In the genomic region with DNA sequence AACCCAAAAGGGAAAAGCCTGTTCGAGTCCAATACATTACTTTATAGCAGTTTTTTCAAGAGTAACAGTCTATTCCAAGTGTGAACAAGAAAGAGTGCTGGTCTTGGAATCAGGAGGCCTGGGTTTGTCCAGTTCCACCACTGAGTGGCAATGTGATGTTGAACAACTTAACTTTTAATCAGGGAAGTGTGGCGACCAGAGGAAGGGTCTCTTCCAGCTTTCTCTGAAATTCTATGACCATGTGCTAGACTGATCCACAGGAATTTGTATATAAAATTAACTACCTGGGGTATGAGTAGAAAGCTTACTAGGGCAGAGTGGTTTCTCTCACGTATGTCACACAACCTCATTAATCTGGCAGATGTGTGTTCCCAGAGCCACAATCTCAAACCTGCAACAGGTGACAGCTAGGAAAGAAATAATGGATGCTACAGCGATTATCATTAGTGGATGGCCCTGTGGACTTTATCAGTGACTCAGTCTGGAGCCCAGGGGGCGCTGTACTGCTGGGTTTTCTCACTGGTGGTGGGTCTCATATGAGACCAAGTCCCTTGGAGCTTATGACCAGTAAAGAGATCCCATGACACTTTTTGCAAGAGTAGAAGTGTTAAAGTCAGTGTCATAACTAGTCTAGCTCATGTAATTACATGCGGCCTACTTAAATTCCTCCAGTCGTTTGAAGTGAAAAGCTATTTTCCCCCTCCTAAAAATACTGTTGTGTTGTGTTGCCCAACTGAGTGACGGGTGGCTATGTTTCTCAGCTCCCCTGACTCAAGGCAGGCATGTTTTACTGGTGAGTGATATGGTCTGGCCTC, we compare ENCODE assay signal across 8 cellular contexts.
A peak's percentile ranks its signal among the peaks of the same experiment; 100 is the strongest.
DNase-seq lines count a peak whose midpoint lies in the region; ATAC-seq and TF ChIP-seq lines count a peak whose summit lies in the region.

No MANE protein-coding gene starts in this region.

- H3K4me3 ChIP-seq in BJ (ENCODE audit: low read depth, low read length) (no peak overlapping the region), H7 (ENCODE audit: insufficient read depth, low read depth, low read length) (no peak overlapping the region), WERI-Rb-1 (ENCODE audit: low read depth, low read length) (no peak overlapping the region), kidney epithelial cell (ENCODE audit: low read depth, low read length) (no peak overlapping the region), colonic mucosa (no peak overlapping the region)

- POLR2A ChIA-PET in BJ (lab: Charles Lee), result no interaction called here

- H3K36me3 ChIP-seq in BJ (ENCODE audit: control insufficient read depth, insufficient read depth, low read length) (no peaks in the 10 kb centered on the region), H7 (replicated peaks; ENCODE audit: control insufficient read depth, insufficient read depth, low read length) (no peaks in the 10 kb centered on the region), WERI-Rb-1 (peaks cover 8% of the 10 kb centered on the region), kidney epithelial cell (ENCODE audit: control insufficient read depth, insufficient read depth, low read length) (no peaks in the 10 kb centered on the region), colonic mucosa (no peaks in the 10 kb centered on the region)

- H3K27ac ChIP-seq in WERI-Rb-1 (no peak overlapping the region), colonic mucosa (no peak overlapping the region)

- H3K4me1 ChIP-seq in colonic mucosa, result no peaks in the 10 kb centered on the region

- intact Hi-C loops in colonic mucosa (cut with DNase I), result no loop called here

- H3K27me3 ChIP-seq in BJ (ENCODE audit: control insufficient read depth, insufficient read depth, low read length) (no peaks in the 10 kb centered on the region), H7 (ENCODE audit: control insufficient read depth, insufficient read depth, low read length) (no peaks in the 10 kb centered on the region), WERI-Rb-1 (ENCODE audit: insufficient read depth, low read depth, severe bottlenecking) (no peaks in the 10 kb centered on the region), kidney epithelial cell (ENCODE audit: control insufficient read depth, insufficient read depth, low read length) (no peaks in the 10 kb centered on the region), colonic mucosa (no peaks in the 10 kb centered on the region)

- ATAC-seq in activated CD4-positive, CD25-positive, alpha-beta regulatory T cell treated with anti-CD3 and anti-CD28 coated beads, Interleukin-2, amount 50 U/mL, for 24 hours, result no peak
- no peak for ATAC-seq in HG02973 (IDR thresholded peaks at IDR 0.05; ENCODE audit: unreplicated experiment)
- ATAC-seq in HG02798 (IDR thresholded peaks at IDR 0.05; ENCODE audit: poor library complexity, unreplicated experiment), result no peak

- TF ChIP-seq CTCF in BJ (IDR thresholded peaks at IDR 0.05; ENCODE audit: insufficient read depth, low read depth, low read length) (peak; percentile 46), WERI-Rb-1 (IDR thresholded peaks at IDR 0.05; ENCODE audit: low read depth, low read length) (peak; percentile 61), kidney epithelial cell (IDR thresholded peaks at IDR 0.05; ENCODE audit: insufficient read depth, low read length, poor library complexity, severe bottlenecking) (peak; percentile 61), colonic mucosa (IDR thresholded peaks at IDR 0.05) (no peak)

- CTCF ChIA-PET in BJ (lab: Yijun Ruan, JAX), result interaction anchor here (0.6 to 2.6 kb wide), 22 partner anchors 9 to 470 kb away, joined by 3 to 12 read pairs (median 3); no protein-coding TSS in a partner anchor

- H3K9me3 ChIP-seq in WERI-Rb-1 (ENCODE audit: severe bottlenecking) (no peaks in the 10 kb centered on the region), colonic mucosa (no peaks in the 10 kb centered on the region)

- H3K9ac ChIP-seq in colonic mucosa (ENCODE audit: low read depth in 2 of 2, low read length in 2 of 2), result no peak overlapping the region

- DNase-seq in BJ (ENCODE audit: low read depth) (no peak), H7 (peak; percentile 21), WERI-Rb-1 (peak; percentile 39), kidney epithelial cell (ENCODE audit: low read depth) (no peak), colonic mucosa (no peak)

Comparison
In these comparisons a context has a peak if more than half of its experiments do, and no peak if none do; other contexts are left out.
1. DNase-seq: peak in H7 (single experiment) and WERI-Rb-1 (single experiment); none in BJ (single experiment), kidney epithelial cell (single experiment) and colonic mucosa (single experiment).